Comparison of ENCODE assay signal across 1 cellular context in genomic region chr14:74945261-74945851, GRCh38.
TF ChIP-seq lines count a peak whose summit lies in the region.

No MANE protein-coding gene starts in this region.

TF ChIP-seq in HepG2, 621 proteins besides CTCF, POLR2A, EP300 and RAD21 (continues in another document):
- 0 out of 2 replicates have a peak, but pooled peaks have one; percentile 82 for TF ChIP-seq STAT6 (CRISPR knock-in tag; IDR thresholded peaks at IDR 0.05; ENCODE audit: borderline replicate concordance)
- peak; percentile 78; the same call in 1 of the 2 replicates for TF ChIP-seq TFAP4 (IDR thresholded peaks at IDR 0.05; ENCODE audit: borderline replicate concordance, low read depth)
- no peak for TF ChIP-seq ZNF777 (CRISPR knock-in tag; IDR thresholded peaks at IDR 0.05)
- TF ChIP-seq GTF3A (CRISPR knock-in tag; conservative IDR thresholded peaks at IDR 0.05), result 0 out of 2 replicates have a peak, but pooled peaks have one; percentile 41
- 0 out of 2 replicates have a peak, but pooled peaks have one; percentile 33 for TF ChIP-seq ZNF350 (CRISPR knock-in tag; IDR thresholded peaks at IDR 0.05; ENCODE audit: borderline replicate concordance, low read depth)
- no peak for TF ChIP-seq ZNF407 (CRISPR knock-in tag; IDR thresholded peaks at IDR 0.05; ENCODE audit: not compliant biosample characterization)
- TF ChIP-seq SALL1 (CRISPR knock-in tag; IDR thresholded peaks at IDR 0.05), result peak; percentile 19; the same call in 1 of the 2 replicates
- TF ChIP-seq ISX (CRISPR knock-in tag; conservative IDR thresholded peaks at IDR 0.05), result no peak
- TF ChIP-seq ZSCAN9 (CRISPR knock-in tag; IDR thresholded peaks at IDR 0.05; ENCODE audit: borderline replicate concordance), result 0 out of 2 replicates have a peak, but pooled peaks have one; percentile 55
- no peak for TF ChIP-seq ZNF792 (CRISPR knock-in tag; IDR thresholded peaks at IDR 0.05)
- TF ChIP-seq ZNF605 (CRISPR knock-in tag; IDR thresholded peaks at IDR 0.05), result no peak
- no peak for TF ChIP-seq ZNF678 (CRISPR knock-in tag; IDR thresholded peaks at IDR 0.05)
- peak; percentile 32 for TF ChIP-seq NR2F6 (IDR thresholded peaks at IDR 0.05)
- TF ChIP-seq NR2F6 (CRISPR knock-in tag; IDR thresholded peaks at IDR 0.05), result no peak
- TF ChIP-seq ZNF354B (CRISPR knock-in tag; IDR thresholded peaks at IDR 0.05), result no peak
- TF ChIP-seq REST (IDR thresholded peaks at IDR 0.05; ENCODE audit: borderline replicate concordance in 1 of 2, low read depth in 1 of 2, low read length in 2 of 2), result no peak
- 0 out of 2 replicates have a peak, but pooled peaks have one; percentile 10 for TF ChIP-seq FOXK2 (IDR thresholded peaks at IDR 0.05)
- TF ChIP-seq FOXJ3 (CRISPR knock-in tag; IDR thresholded peaks at IDR 0.05; ENCODE audit: borderline replicate concordance), result 0 out of 2 replicates have a peak, but pooled peaks have one; percentile 33
- TF ChIP-seq NPAS2 (CRISPR knock-in tag; IDR thresholded peaks at IDR 0.05; ENCODE audit: borderline replicate concordance), result no peak
- TF ChIP-seq ZNF746 (CRISPR knock-in tag; IDR thresholded peaks at IDR 0.05), result no peak
- TF ChIP-seq CSRNP2 (CRISPR knock-in tag; conservative IDR thresholded peaks at IDR 0.05; ENCODE audit: low read depth), result no peak
- TF ChIP-seq XRCC5 (optimal IDR thresholded peaks at IDR 0.05; ENCODE audit: low read length), result peak; percentile 26
- no peak for TF ChIP-seq ZNF18 (CRISPR knock-in tag; IDR thresholded peaks at IDR 0.05; ENCODE audit: insufficient replicate concordance)
- TF ChIP-seq STAG1 (CRISPR knock-in tag; IDR thresholded peaks at IDR 0.05), result peak; percentile 35; the same call in 1 of the 2 replicates
- no peak for TF ChIP-seq HDAC1 (CRISPR knock-in tag; IDR thresholded peaks at IDR 0.05)
- TF ChIP-seq ZNF766 (CRISPR knock-in tag; IDR thresholded peaks at IDR 0.05; ENCODE audit: borderline replicate concordance), result no peak
- no peak; the same call in none of the 2 replicates for TF ChIP-seq HOXA3 (CRISPR knock-in tag; IDR thresholded peaks at IDR 0.05)
- TF ChIP-seq ZNF644 (CRISPR knock-in tag; IDR thresholded peaks at IDR 0.05; ENCODE audit: low read depth), result no peak
- TF ChIP-seq LCORL (IDR thresholded peaks at IDR 0.05), result no peak
- 0 out of 2 replicates have a peak, but pooled peaks have one; percentile 28 for TF ChIP-seq LCORL (CRISPR knock-in tag; IDR thresholded peaks at IDR 0.05)
- TF ChIP-seq SIN3A (IDR thresholded peaks at IDR 0.05; ENCODE audit: borderline replicate concordance, low read depth, low read length), result no peak
- TF ChIP-seq FLYWCH1 (CRISPR knock-in tag; IDR thresholded peaks at IDR 0.05), result no peak
- no peak for TF ChIP-seq MLX (CRISPR knock-in tag; IDR thresholded peaks at IDR 0.05)
- peak; percentile 44; the same call in 1 of the 3 replicates for TF ChIP-seq MXI1 (IDR thresholded peaks at IDR 0.05; ENCODE audit: borderline replicate concordance, low read depth, low read length)
- TF ChIP-seq ZNF335 (CRISPR knock-in tag; IDR thresholded peaks at IDR 0.05), result no peak
- TF ChIP-seq JUN (CRISPR knock-in tag; IDR thresholded peaks at IDR 0.05), result 0 out of 2 replicates have a peak, but pooled peaks have one; percentile 11
- no peak for TF ChIP-seq SP1 (IDR thresholded peaks at IDR 0.05)
- no peak for TF ChIP-seq SP1 (CRISPR knock-in tag; IDR thresholded peaks at IDR 0.05)
- no peak for TF ChIP-seq NFIC (IDR thresholded peaks at IDR 0.05; ENCODE audit: low read length)
- no peak for TF ChIP-seq ZNF124 (CRISPR knock-in tag; IDR thresholded peaks at IDR 0.05)
